8 cellular contexts compared by ENCODE assay signal in genomic region chr22:38824587-38824986, GRCh38. TPM values are rescaled to one million over a fixed set of nuclear protein-coding genes. Genes with fewer than 3 reads are reported as not detected.
A peak's percentile ranks its signal among the peaks of the same experiment; 100 is the strongest.
DNase-seq lines count a peak whose midpoint lies in the region; TF ChIP-seq lines count a peak whose summit lies in the region.

No MANE protein-coding gene starts in this region.

- no peaks in the 10 kb centered on the region for H3K27me3 Mint-ChIP-seq in activated CD4-positive, alpha-beta memory T cell treated with anti-CD3 and anti-CD28 coated beads, Interleukin-2, amount 10 ng/mL, durations not matched to agents 7 days and 5 days
- peaks cover 11% of the 10 kb centered on the region for H3K27me3 Mint-ChIP-seq in neural crest cell (ENCODE audit: low read depth)

- peak; percentile 70 for DNase-seq in EL
- DNase-seq in MM.1S: peak; percentile 78
- DNase-seq in activated CD4-positive, alpha-beta memory T cell treated with anti-CD3 and anti-CD28 coated beads, Interleukin-2, amount 10 ng/mL, durations not matched to agents 7 days and 5 days: peak; percentile 52
- peak; percentile 73 for DNase-seq in fibroblast of peridontal ligament (ENCODE audit: extremely low read depth)
- DNase-seq in neural crest cell (ENCODE audit: low read depth, low spot score): peak; percentile 87
- DNase-seq in NCI-H510A treated with DMSO at 0.1 percent for 48 hours (lab: John Stamatoyannopoulos, UW): no peak
- no peak for DNase-seq in effector CD8-positive, alpha-beta T cell (lab: John Stamatoyannopoulos, UW)
- DNase-seq in NCI-H2171 treated with DMSO at 0.1 percent for 48 hours (lab: John Stamatoyannopoulos, UW): no peak

- no peaks in the 10 kb centered on the region for H3K9me3 Mint-ChIP-seq in activated CD4-positive, alpha-beta memory T cell treated with anti-CD3 and anti-CD28 coated beads, Interleukin-2, amount 10 ng/mL, durations not matched to agents 7 days and 5 days
- H3K9me3 Mint-ChIP-seq in neural crest cell: no peaks in the 10 kb centered on the region

- CTCF ChIA-PET in activated CD4-positive, alpha-beta memory T cell treated with anti-CD3 and anti-CD28 coated beads, Interleukin-2, amount 10 ng/mL, durations not matched to agents 7 days and 5 days (lab: Charles Lee): no interaction called here

- H3K9me3 ChIP-seq in MM.1S (replicated peaks; ENCODE audit: insufficient read depth, low read length): no peaks in the 10 kb centered on the region

- no peak overlapping the region for H3K27ac ChIP-seq in MM.1S (ENCODE audit: low read length)

- no peak overlapping the region for H2AFZ ChIP-seq in MM.1S (ENCODE audit: low read length)

- H3K27ac Mint-ChIP-seq in activated CD4-positive, alpha-beta memory T cell treated with anti-CD3 and anti-CD28 coated beads, Interleukin-2, amount 10 ng/mL, durations not matched to agents 7 days and 5 days: no peak overlapping the region
- no peak overlapping the region for H3K27ac Mint-ChIP-seq in neural crest cell (ENCODE audit: unreplicated experiment)

- no peaks in the 10 kb centered on the region for H3K36me3 Mint-ChIP-seq in activated CD4-positive, alpha-beta memory T cell treated with anti-CD3 and anti-CD28 coated beads, Interleukin-2, amount 10 ng/mL, durations not matched to agents 7 days and 5 days (ENCODE audit: low read depth)
- no peaks in the 10 kb centered on the region for H3K36me3 Mint-ChIP-seq in neural crest cell (ENCODE audit: low read depth)

- TF ChIP-seq CTCF in MM.1S (IDR thresholded peaks at IDR 0.05; ENCODE audit: low read length): peak; percentile 57
- TF ChIP-seq CTCF in neural crest cell (conservative IDR thresholded peaks at IDR 0.05): peak; percentile 56

- H3K4me2 ChIP-seq in MM.1S (ENCODE audit: low read depth, low read length): no peak overlapping the region

- peaks cover 58% of the 10 kb centered on the region for H3K27me3 ChIP-seq in MM.1S (replicated peaks; ENCODE audit: insufficient read depth, low read length)

- H4K20me1 ChIP-seq in MM.1S (ENCODE audit: insufficient read depth, low read length): no peaks in the 10 kb centered on the region

- no peaks in the 10 kb centered on the region for H3F3A ChIP-seq in MM.1S (ENCODE audit: insufficient read depth, low read length)

- H3K79me2 ChIP-seq in MM.1S (ENCODE audit: low read length): no peaks in the 10 kb centered on the region

- H3K9me2 ChIP-seq in MM.1S (replicated peaks; ENCODE audit: insufficient read depth, low read length): no peaks in the 10 kb centered on the region

- H3K4me3 ChIP-seq in MM.1S (ENCODE audit: low read length): no peak overlapping the region

- no peak overlapping the region for H3K4me3 Mint-ChIP-seq in activated CD4-positive, alpha-beta memory T cell treated with anti-CD3 and anti-CD28 coated beads, Interleukin-2, amount 10 ng/mL, durations not matched to agents 7 days and 5 days
- no peak overlapping the region for H3K4me3 Mint-ChIP-seq in neural crest cell

- H3K4me1 Mint-ChIP-seq in activated CD4-positive, alpha-beta memory T cell treated with anti-CD3 and anti-CD28 coated beads, Interleukin-2, amount 10 ng/mL, durations not matched to agents 7 days and 5 days: no peaks in the 10 kb centered on the region
- peaks cover 13% of the 10 kb centered on the region for H3K4me1 Mint-ChIP-seq in neural crest cell

- POLR2A ChIA-PET in activated CD4-positive, alpha-beta memory T cell treated with anti-CD3 and anti-CD28 coated beads, Interleukin-2, amount 10 ng/mL, durations not matched to agents 7 days and 5 days (lab: Charles Lee): no interaction called here

- H3K9ac ChIP-seq in MM.1S (ENCODE audit: low read length): no peak overlapping the region

- H3K36me3 ChIP-seq in MM.1S (replicated peaks; ENCODE audit: insufficient read depth, low read length): no peaks in the 10 kb centered on the region

- no peaks in the 10 kb centered on the region for H3K4me1 ChIP-seq in MM.1S (ENCODE audit: low read length)

RNA-seq across cellular contexts. Expression of gene NPTXR, which starts 19.2 kb away (rescaled TPM):
- 1 to 10 TPM in 1 of 2 experiments, under 1 TPM in 1; 0.91 to 1.3 TPM for total RNA-seq in activated CD4-positive, alpha-beta memory T cell treated with anti-CD3 and anti-CD28 coated beads, Interleukin-2, amount 10 ng/mL, durations not matched to agents 7 days and 5 days
- total RNA-seq in neural crest cell: 9.3 and 9.4 TPM in 2 replicates

RNA-seq across cellular contexts. Expression of gene DNAL4, which starts 30.6 kb away (rescaled TPM):
- 1 to 10 TPM; 8.0 to 8.4 TPM for total RNA-seq in activated CD4-positive, alpha-beta memory T cell treated with anti-CD3 and anti-CD28 coated beads, Interleukin-2, amount 10 ng/mL, durations not matched to agents 7 days and 5 days
- 18.0 and 18.9 TPM in 2 replicates for total RNA-seq in neural crest cell

RNA-seq across cellular contexts. Expression of gene CBX6, which starts 47.4 kb away (rescaled TPM):
- total RNA-seq in activated CD4-positive, alpha-beta memory T cell treated with anti-CD3 and anti-CD28 coated beads, Interleukin-2, amount 10 ng/mL, durations not matched to agents 7 days and 5 days: 10 to 100 TPM; 76.5 TPM
- 45.8 and 48.2 TPM in 2 replicates for total RNA-seq in neural crest cell

Comparison
In these comparisons a context has a peak if more than half of its experiments do, and no peak if none do; other contexts are left out.
1. DNase-seq: peak in EL (single experiment), MM.1S (single experiment), activated CD4-positive, alpha-beta memory T cell treated with anti-CD3 and anti-CD28 coated beads, Interleukin-2, amount 10 ng/mL, durations not matched to agents 7 days and 5 days (single experiment), fibroblast of peridontal ligament (single experiment) and neural crest cell (single experiment); none in NCI-H510A treated with DMSO at 0.1 percent for 48 hours (single experiment), effector CD8-positive, alpha-beta T cell (single experiment) and NCI-H2171 treated with DMSO at 0.1 percent for 48 hours (single experiment).